29 cellular contexts compared by ENCODE assay signal in the genomic region with DNA sequence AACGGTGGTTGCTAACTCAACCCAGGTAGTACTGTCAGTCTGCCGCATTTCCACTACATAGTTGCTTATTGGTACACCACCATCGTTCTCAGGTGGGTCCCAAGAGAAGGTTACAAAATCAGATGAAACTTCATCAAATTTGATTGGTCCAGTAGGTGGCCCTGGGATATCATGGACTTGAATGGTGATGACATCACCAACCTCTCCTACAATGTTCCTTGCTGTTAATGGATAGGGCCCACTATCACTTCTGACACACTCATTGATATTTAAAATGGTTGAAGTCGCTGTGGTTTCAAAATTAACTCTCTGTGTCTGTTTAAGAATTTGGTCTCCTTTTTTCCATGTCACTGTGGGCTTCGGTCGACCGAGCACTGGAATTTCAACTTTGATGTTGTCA.
"Had no signal": no experiment of that assay in that cellular context is flagged by ENCODE, and none has a peak within 500 bp of the region (broad histone marks: within the 10 kb centered on the region; RNA-seq: fewer than 3 reads in every experiment).

No MANE protein-coding gene starts in this region.

- ATAC-seq: natural killer cell; stimulated activated naive B cell treated with anti-CD40 and anti-IgM and Interleukin-4, amounts not matched to agents 10 μg/mL and 1 μg/mL and 100 μg/mL, for 72 hours; stimulated activated naive CD8-positive, alpha-beta T cell treated with anti-CD3 and anti-CD28 coated beads, Interleukin-15, Interleukin-2, amounts not matched to agents 100 U/mL and 50 U/mL, for 24 hours had no signal

- H3K4me1 ChIP-seq: neural progenitor cell, sigmoid colon, stomach, testis, thyroid gland, transverse colon, upper lobe of left lung, vagina had no signal

- H3K27me3 ChIP-seq: heart left ventricle, neural progenitor cell, neutrophil, ovary, sigmoid colon, stomach, testis, thyroid gland, transverse colon, upper lobe of left lung, vagina had no signal

- H3K4me3 ChIP-seq: heart left ventricle, lung, neural progenitor cell, ovary, sigmoid colon, smooth muscle cell, stomach, testis, thyroid gland, transverse colon, upper lobe of left lung, vagina had no signal

- H2AFZ ChIP-seq: neural progenitor cell had no signal

- H3K4me2 ChIP-seq: neural progenitor cell, smooth muscle cell had no signal

- H3K9me3 ChIP-seq: heart left ventricle, neutrophil, ovary, stomach, testis, thyroid gland, transverse colon, upper lobe of left lung, vagina had no signal

- FAIRE-seq: islet of Langerhans, kidney had no signal

- DNase-seq: heart left ventricle; hypothalamus; immature natural killer cell; kidney; mesendoderm; naive B cell; natural killer cell; nephron progenitor cell; occipital lobe; ovary; retina; right cardiac atrium; sigmoid colon; stimulated activated CD4-positive, alpha-beta T cell treated with anti-CD3 and anti-CD28 coated beads, Interleukin-1b, Interleukin-23, amount 100 ng/mL, for 48 hours; stimulated activated CD4-positive, alpha-beta T cell treated with anti-CD3 and anti-CD28 coated beads, Interleukin-2, amount 100 ng/mL, for 48 hours; stimulated activated CD4-positive, alpha-beta T cell treated with anti-CD3 and anti-CD28 coated beads, Interleukin-4, amount 100 ng/mL, for 4 hours; stimulated activated naive B cell treated with anti-CD40 and anti-IgM and Interleukin-4, amounts not matched to agents 10 μg/mL and 1 μg/mL and 100 μg/mL, for 72 hours; stimulated activated naive CD8-positive, alpha-beta T cell treated with anti-CD3 and anti-CD28 coated beads, Interleukin-15, Interleukin-2, amounts not matched to agents 100 U/mL and 50 U/mL, for 24 hours; stomach; testis; thyroid gland; transverse colon; upper lobe of left lung had no signal

- H3K36me3 ChIP-seq: ovary, transverse colon had no signal

- H3K9ac ChIP-seq: neural progenitor cell had no signal

- H3K27ac ChIP-seq: heart left ventricle, neural progenitor cell, neutrophil, ovary, sigmoid colon, stomach, testis, thyroid gland, transverse colon, upper lobe of left lung, vagina had no signal
